Comparison of ENCODE assay signal across 13 cellular contexts in genomic region chr17:8015236-8015956, GRCh38. TPM values are rescaled to one million over a fixed set of nuclear protein-coding genes. Genes with fewer than 3 reads are reported as not detected.
DNase-seq lines count a peak whose midpoint lies in the region; ATAC-seq, FAIRE-seq and TF ChIP-seq lines count a peak whose summit lies in the region.
"Had no signal": no experiment of that assay in that cellular context is flagged by ENCODE, and none has a peak within 500 bp of the region (broad histone marks: within the 10 kb centered on the region; RNA-seq: fewer than 3 reads in every experiment).

No MANE protein-coding gene starts in this region.

- TF ChIP-seq RAD21 in HCT116 (IDR thresholded peaks at IDR 0.05; ENCODE audit: low read depth), result no peak

- H3K4ac ChIP-seq in mesendoderm (ENCODE audit: low read depth, low read length), result no peak overlapping the region

- no TSS peak for BruUV-seq in HCT116 (replicated peaks; lab: Mats Ljungman, UMichigan)

- H3K56ac ChIP-seq in mesendoderm (ENCODE audit: low read length), result peak overlapping the region; percentile 82

- H3K79me2 ChIP-seq in HCT116 (ENCODE audit: insufficient read depth, low read length) (no peaks in the 10 kb centered on the region), mesendoderm (ENCODE audit: control insufficient read depth, insufficient read depth, low read length) (no peaks in the 10 kb centered on the region)

- WGBS in mesendoderm (ENCODE audit: extremely low coverage, insufficient coverage, low lambda C conversion rate), result no CpG with 5 or more reads among the region's 44 CpGs
- 76 to 91% (median 82%) methylated on average over 29 to 44 of the region's 44 CpGs for WGBS in spleen, 5 donors
- 70 to 80% (median 76%) methylated on average over 42 to 44 of the region's 44 CpGs for WGBS in small intestine, 3 donors

- TF ChIP-seq CTCF in HCT116 (IDR thresholded peaks at IDR 0.05 in 2 of 3, conservative IDR thresholded peaks at IDR 0.05 in 1 of 3; ENCODE audit: borderline replicate concordance in 1 of 3, insufficient read depth in 1 of 3, low read depth in 2 of 3, low read length in 2 of 3), result no peak
- no peak for TF ChIP-seq CTCF in colonic mucosa (IDR thresholded peaks at IDR 0.05)
- TF ChIP-seq CTCF in spleen (IDR thresholded peaks at IDR 0.05 in 8 of 11, conservative IDR thresholded peaks at IDR 0.05 in 3 of 11), result no peak

- no peak overlapping the region for H3K18ac ChIP-seq in mesendoderm (ENCODE audit: low read length)

- DNase-seq in HCT116 (ENCODE audit: low read depth, low spot score) (no peak), colonic mucosa (no peak), mesendoderm (no peak), spleen (peak; percentile 64), NCI-H2029 (lab: John Stamatoyannopoulos, UW) (no peak), small intestine (no peak)
- DNase-seq: NCI-H748 treated with DMSO at 0.1 percent for 48 hours had no signal

- no peak for TF ChIP-seq POLR2A in HCT116 (IDR thresholded peaks at IDR 0.05; ENCODE audit: borderline replicate concordance, extremely low read depth, insufficient read depth, insufficient read length)
- no peak for TF ChIP-seq POLR2A in spleen (IDR thresholded peaks at IDR 0.05)

- H3K27ac ChIP-seq in HCT116 (ENCODE audit: low read depth, low read length) (no peak overlapping the region; the same call in 1 of the 2 replicates), colonic mucosa (no peak overlapping the region), mesendoderm (ENCODE audit: low read depth, low read length) (no peak overlapping the region), spleen (no peak overlapping the region), small intestine (ENCODE audit: low read depth in 1 of 2, low read length in 1 of 2) (no peak overlapping the region)

- no peak overlapping the region for H4K5ac ChIP-seq in mesendoderm (ENCODE audit: low read length)

- no peaks in the 10 kb centered on the region for H3K9me3 ChIP-seq in HCT116 (ENCODE audit: control insufficient read depth in 1 of 2, insufficient read depth in 1 of 2, low read depth in 1 of 2, low read length in 2 of 2)
- no peaks in the 10 kb centered on the region for H3K9me3 ChIP-seq in colonic mucosa
- no peaks in the 10 kb centered on the region for H3K9me3 ChIP-seq in spleen
- no peaks in the 10 kb centered on the region for H3K9me3 ChIP-seq in small intestine (ENCODE audit: control insufficient read depth, low read depth)

- H4K8ac ChIP-seq in mesendoderm (ENCODE audit: low read depth, low read length), result no peak overlapping the region

- peaks cover 8 to 45% of the 10 kb centered on the region in 2 experiments; a peak in 3 of 4 replicates for H3K4me1 ChIP-seq in HCT116 (ENCODE audit: control insufficient read depth in 1 of 2, insufficient read depth in 2 of 2, low read length in 2 of 2)
- H3K4me1 ChIP-seq in colonic mucosa, result peaks cover 8% of the 10 kb centered on the region
- no peaks in the 10 kb centered on the region for H3K4me1 ChIP-seq in mesendoderm (ENCODE audit: control insufficient read depth, low read depth, low read length)
- H3K4me1 ChIP-seq in spleen, result peaks cover 10 to 64% (median 40%) of the 10 kb centered on the region in 6 donors
- H3K4me1 ChIP-seq in small intestine (ENCODE audit: control insufficient read depth in 2 of 2, insufficient read depth in 1 of 2, low read depth in 1 of 2, low read length in 1 of 2), result no peaks in the 10 kb centered on the region

- FAIRE-seq in small intestine (lab: Jason Lieb, UNC), result no peak
- FAIRE-seq: HepG2, islet of Langerhans had no signal

- no peak overlapping the region for H3K23ac ChIP-seq in mesendoderm (ENCODE audit: low read length)

- no peak overlapping the region for H2BK15ac ChIP-seq in mesendoderm (replicated peaks; ENCODE audit: low read depth)

- no peaks in the 10 kb centered on the region for H3K36me3 ChIP-seq in HCT116 (ENCODE audit: control insufficient read depth in 1 of 2, insufficient read depth in 2 of 2, low read length in 2 of 2)
- no peaks in the 10 kb centered on the region for H3K36me3 ChIP-seq in colonic mucosa
- H3K36me3 ChIP-seq in mesendoderm (ENCODE audit: control insufficient read depth, insufficient read depth, low read length), result no peaks in the 10 kb centered on the region
- no peaks in the 10 kb centered on the region for H3K36me3 ChIP-seq in spleen
- no peaks in the 10 kb centered on the region for H3K36me3 ChIP-seq in small intestine (ENCODE audit: control insufficient read depth in 2 of 2, insufficient read depth in 2 of 2, low read length in 2 of 2)

- RAD21 ChIA-PET in HCT116 (lab: Charles Lee; ENCODE audit: low non-redundant PET in 1 of 2, low total read pairs in 2 of 2, uncharacterized antibody in 2 of 2, unreplicated experiment in 2 of 2), result interaction anchor here in 1 of 2 experiments (0.6 to 1.0 kb wide), 3 partner anchors 25 to 32 kb away, joined by 3 to 6 read pairs (median 3); no protein-coding TSS in a partner anchor

- H3K9ac ChIP-seq in HCT116 (ENCODE audit: low read length) (no peak overlapping the region), colonic mucosa (ENCODE audit: low read depth in 2 of 2, low read length in 2 of 2) (no peak overlapping the region), mesendoderm (ENCODE audit: low read length) (peak overlapping the region; percentile 37)

- no peak overlapping the region for H2BK5ac ChIP-seq in mesendoderm (ENCODE audit: low read length)

- no peaks in the 10 kb centered on the region for H4K20me1 ChIP-seq in HCT116 (ENCODE audit: insufficient read depth)

- ATAC-seq in HCT116 (no peak), GM21825 (IDR thresholded peaks at IDR 0.05; ENCODE audit: unreplicated experiment) (no peak), GM18511 (IDR thresholded peaks at IDR 0.05; ENCODE audit: unreplicated experiment) (no peak)
- ATAC-seq: HepG2 had no signal

- POLR2A ChIA-PET in HCT116 (lab: Charles Lee), result interaction anchor here (1.7 kb wide), 1 partner anchor 26 kb away, joined by 6 read pairs; no protein-coding TSS in a partner anchor

- H3K4me3 ChIP-seq in HCT116 (replicated peaks in 1 of 2; ENCODE audit: low read depth in 1 of 2, low read length in 2 of 2) (peak overlapping the region; percentile 50 to 65), colonic mucosa (peak overlapping the region; percentile 41), mesendoderm (ENCODE audit: low read length) (no peak overlapping the region), spleen (peak overlapping the region in 4 of 8 donors; percentile 38 to 68 (median 38)), small intestine (ENCODE audit: low read depth in 1 of 2, low read length in 2 of 2) (peak overlapping the region in 1 of 2 donors; percentile 42)

- intact Hi-C loops in HCT116 (cut with micrococcal nuclease), result no loop called here
- intact Hi-C loops in colonic mucosa (cut with DNase I), result no loop called here
- intact Hi-C loops in spleen (cut with DNase I; ENCODE audit: low total_unique reads), result no loop called here

- no peak overlapping the region for H2AFZ ChIP-seq in HCT116 (ENCODE audit: low read depth, low read length, poor library complexity, severe bottlenecking)

- CTCF ChIA-PET in HCT116 (lab: Charles Lee), result interaction anchor here (0.7 to 2.8 kb wide), 8 partner anchors 14 to 271 kb away, joined by 3 to 19 read pairs (median 6); no protein-coding TSS in a partner anchor

- H3K27me3 ChIP-seq in HCT116 (ENCODE audit: insufficient read depth, low read length) (no peaks in the 10 kb centered on the region), colonic mucosa (peaks cover 6% of the 10 kb centered on the region), mesendoderm (ENCODE audit: insufficient read depth, low read length, poor library complexity) (peaks cover 2% of the 10 kb centered on the region), spleen (replicated peaks in 1 of 7) (peaks cover 0 to 81% (median 22%) of the 10 kb centered on the region in 7 donors), small intestine (ENCODE audit: control insufficient read depth in 2 of 2, insufficient read depth in 2 of 2, low read length in 2 of 2) (peaks cover 0 to 2% of the 10 kb centered on the region in 2 donors)

- no peak overlapping the region for H2BK120ac ChIP-seq in mesendoderm (ENCODE audit: low read depth, low read length)

- H2AK5ac ChIP-seq in mesendoderm (ENCODE audit: low read length), result no peak overlapping the region

- H3K4me2 ChIP-seq in HCT116 (ENCODE audit: low read length), result peak overlapping the region; percentile 98
- peak overlapping the region; percentile 73 for H3K4me2 ChIP-seq in mesendoderm (ENCODE audit: low read length)

- no peaks in the 10 kb centered on the region for H3K79me1 ChIP-seq in mesendoderm (ENCODE audit: low read length)

- H3K9me2 ChIP-seq in HCT116 (ENCODE audit: insufficient read depth), result no peaks in the 10 kb centered on the region

TF ChIP-seq in HCT116, 20 proteins besides CTCF, POLR2A, EP300 and RAD21 (continues in another document):
- no peak for TF ChIP-seq CBX3 (IDR thresholded peaks at IDR 0.05; ENCODE audit: low read depth)
- TF ChIP-seq YY1 (IDR thresholded peaks at IDR 0.05; ENCODE audit: extremely low read depth, insufficient replicate concordance, low read depth, low read length), result no peak
- TF ChIP-seq SP1 (IDR thresholded peaks at IDR 0.05; ENCODE audit: low read depth), result no peak
- TF ChIP-seq SRF (IDR thresholded peaks at IDR 0.05; ENCODE audit: low read depth), result no peak
- TF ChIP-seq CEBPB (IDR thresholded peaks at IDR 0.05; ENCODE audit: low read depth), result no peak
- TF ChIP-seq FOSL1 (IDR thresholded peaks at IDR 0.05; ENCODE audit: low read depth), result no peak
- no peak for TF ChIP-seq ELF1 (IDR thresholded peaks at IDR 0.05; ENCODE audit: borderline replicate concordance, low read depth)
- TF ChIP-seq ATF3 (IDR thresholded peaks at IDR 0.05), result no peak
- TF ChIP-seq EGR1 (IDR thresholded peaks at IDR 0.05; ENCODE audit: low read depth), result no peak
- TF ChIP-seq EZH2phosphoT487 (IDR thresholded peaks at IDR 0.05; ENCODE audit: borderline replicate concordance), result no peak

RNA-seq across cellular contexts. Expression of gene GUCY2D, which starts 13.0 kb away (rescaled TPM):
- total RNA-seq in HCT116 (2021; ENCODE audit: unreplicated experiment) (1.4 TPM), colonic mucosa (under 1 TPM; 0.21 to 0.37 TPM), spleen (under 1 TPM in 2 of 7 donors, not detected in 5; 0.07 to 0.43 TPM)
- 1.1 and 2.9 TPM in 2 replicates for polyA plus RNA-seq in HCT116 (2012)
- not detected for polyA plus RNA-seq in mesendoderm (2013, experiment 1 of 2)
- polyA plus RNA-seq in mesendoderm (2013, experiment 2 of 2), result not detected
- polyA plus RNA-seq in spleen (under 1 TPM in 1 of 3 donors, not detected in 2; 0.03 TPM), small intestine (not detected)
- total RNA-seq: epithelial cell of proximal tubule, HepG2, osteocyte had no signal
- polyA plus RNA-seq: HepG2 had no signal

RNA-seq across cellular contexts. Expression of gene ALOX15B, which starts 23.5 kb away (rescaled TPM):
- 0.30 TPM for total RNA-seq in HCT116 (2021; ENCODE audit: unreplicated experiment)
- polyA plus RNA-seq in HCT116 (2012), result 0.01 and 0.07 TPM in 2 replicates
- under 1 TPM; 0.52 to 0.56 TPM for total RNA-seq in colonic mucosa
- 0.03 TPM for polyA plus RNA-seq in mesendoderm (2013, experiment 1 of 2)
- polyA plus RNA-seq in mesendoderm (2013, experiment 2 of 2), result 0.07 TPM
- 1 to 10 TPM in 5 of 7 donors, under 1 TPM in 2; 0.13 to 6.2 (median 2.8) TPM for total RNA-seq in spleen
- polyA plus RNA-seq in spleen, result 1 to 10 TPM; 1.0 to 7.8 (median 2.7) TPM
- polyA plus RNA-seq in small intestine, result 1 to 10 TPM in 2 of 3 donors, under 1 TPM in 1; 0.45 to 2.0 (median 1.9) TPM
- total RNA-seq: HepG2, osteocyte had no signal
- polyA plus RNA-seq: HepG2 had no signal
